11 cellular contexts compared by ENCODE assay signal in genomic region chr3:66496731-66497130, GRCh38. TPM values are rescaled to one million over a fixed set of nuclear protein-coding genes. Genes with fewer than 3 reads are reported as not detected.
DNase-seq lines count a peak whose midpoint lies in the region; ATAC-seq, FAIRE-seq and TF ChIP-seq lines count a peak whose summit lies in the region.
"Had no signal": no experiment of that assay in that cellular context is flagged by ENCODE, and none has a peak within 500 bp of the region (broad histone marks: within the 10 kb centered on the region; RNA-seq: fewer than 3 reads in every experiment).

No MANE protein-coding gene starts in this region.

- H4K20me1 ChIP-seq in keratinocyte (ENCODE audit: control insufficient read depth, extremely low read depth, insufficient read depth, low read length) = no peaks in the 10 kb centered on the region

- H3K27ac ChIP-seq in heart right ventricle = peak overlapping the region in 9 of 10 donors; percentile 1 to 96 (median 89)
- no peak overlapping the region for H3K27ac ChIP-seq in keratinocyte (ENCODE audit: control insufficient read depth, insufficient read depth, low read length)
- peak overlapping the region; percentile 94 to 96 for H3K27ac ChIP-seq in uterus

- no peaks in the 10 kb centered on the region for H3K9me1 ChIP-seq in keratinocyte (ENCODE audit: control insufficient read depth, extremely low read depth, insufficient read depth, low read length)

- TF ChIP-seq POLR2A in uterus (IDR thresholded peaks at IDR 0.05) = no peak

- H3K4me2 ChIP-seq in keratinocyte (ENCODE audit: control insufficient read depth, extremely low read depth, insufficient read depth, low read depth, low read length) = peak overlapping the region; percentile 37

- H3K36me3 ChIP-seq in heart right ventricle = no peaks in the 10 kb centered on the region
- no peaks in the 10 kb centered on the region for H3K36me3 ChIP-seq in keratinocyte (ENCODE audit: control insufficient read depth in 2 of 2, extremely low read depth in 1 of 2, insufficient read depth in 2 of 2, low read length in 2 of 2)
- H3K36me3 ChIP-seq in uterus = no peaks in the 10 kb centered on the region

- H3K4me3 ChIP-seq in heart right ventricle (no peak overlapping the region), keratinocyte (ENCODE audit: control insufficient read depth in 2 of 3, extremely low read depth in 1 of 3, insufficient read depth in 2 of 3, low read depth in 1 of 3, low read length in 3 of 3) (no peak overlapping the region), uterus (no peak overlapping the region)

- no peaks in the 10 kb centered on the region for H3K9me3 Mint-ChIP-seq in WTC11

- DNase-seq in heart right ventricle (no peak), Right ventricle myocardium superior (no peak), WTC11 (ENCODE audit: low spot score) (no peak), keratinocyte (ENCODE audit: low read depth, low spot score) (no peak), uterus (no peak), foreskin melanocyte (no peak)
- DNase-seq: C1 segment of cervical spinal cord, erythroblast, NCI-H2081 had no signal

- H2AFZ ChIP-seq in keratinocyte (ENCODE audit: control insufficient read depth, low read length) = no peak overlapping the region

- H3K79me2 ChIP-seq in keratinocyte (ENCODE audit: control insufficient read depth, insufficient read depth, low read length) = peaks cover 57% of the 10 kb centered on the region

- H3K27me3 ChIP-seq in heart right ventricle (peaks cover 0 to 3% (median 0%) of the 10 kb centered on the region in 7 donors), keratinocyte (ENCODE audit: control insufficient read depth, extremely low read depth, insufficient read depth, low read length) (no peaks in the 10 kb centered on the region), uterus (no peaks in the 10 kb centered on the region)

- CTCF ChIA-PET in WTC11 (lab: Charles Lee) = interaction anchor here (0.5 to 2.2 kb wide), 8 partner anchors 15 to 325 kb away, joined by 3 to 7 read pairs (median 4); no protein-coding TSS in a partner anchor

- dilution Hi-C loops in keratinocyte (cut with MboI; ENCODE audit: extremely low pct_ligation_motif_present, low sequenced_read_pairs) = no loop called here

- FAIRE-seq in keratinocyte (lab: Jason Lieb, UNC) = no peak

- H3K4me3 Mint-ChIP-seq in WTC11 = peak overlapping the region; percentile 95

- peaks cover 78% of the 10 kb centered on the region for H3K4me1 Mint-ChIP-seq in WTC11

- H3K27ac Mint-ChIP-seq in WTC11 = peak overlapping the region; percentile 99

- no peak overlapping the region for H3K9ac ChIP-seq in keratinocyte (ENCODE audit: control insufficient read depth, extremely low read depth, insufficient read depth, low read length)

- POLR2A ChIA-PET in WTC11 (lab: Charles Lee) = interaction anchor here (1.2 to 2.0 kb wide), 3 partner anchors 13 to 54 kb away, joined by 3 to 7 read pairs (median 6); no protein-coding TSS in a partner anchor

- peaks cover 3% of the 10 kb centered on the region for H3K36me3 Mint-ChIP-seq in WTC11

- TF ChIP-seq CTCF in heart right ventricle (IDR thresholded peaks at IDR 0.05) = no peak
- TF ChIP-seq CTCF in WTC11 (IDR thresholded peaks at IDR 0.05) = no peak
- no peak for TF ChIP-seq CTCF in keratinocyte (optimal IDR thresholded peaks at IDR 0.05 in 1 of 3, IDR thresholded peaks at IDR 0.05 in 1 of 3, conservative IDR thresholded peaks at IDR 0.05 in 1 of 3; ENCODE audit: extremely low read depth in 1 of 3, insufficient read depth in 2 of 3, low read length in 3 of 3)
- no peak for TF ChIP-seq CTCF in uterus (IDR thresholded peaks at IDR 0.05)

- ATAC-seq in heart right ventricle (no peak), Right ventricle myocardium superior (ENCODE audit: poor library complexity) (no peak), WTC11 (no peak), GM19452 (IDR thresholded peaks at IDR 0.05; ENCODE audit: unreplicated experiment) (no peak), HG03378 (IDR thresholded peaks at IDR 0.05; ENCODE audit: unreplicated experiment) (no peak)

- H3K4me1 ChIP-seq in heart right ventricle (peaks cover 18 to 84% (median 73%) of the 10 kb centered on the region in 9 donors), keratinocyte (ENCODE audit: control insufficient read depth, extremely low read depth, insufficient read depth, low read length) (peaks cover 31% of the 10 kb centered on the region), uterus (peaks cover under 1 to 5% of the 10 kb centered on the region in 2 donors)

- intact Hi-C loops in heart right ventricle (cut with DNase I) = loop anchor here in 7 of 10 donors (5.0 to 10.0 kb wide), 7 partner anchors 44 to 222 kb away; no protein-coding TSS in a partner anchor
- intact Hi-C loops in Right ventricle myocardium superior (cut with DNase I) = no loop called here
- intact Hi-C loops in uterus (cut with DNase I; ENCODE audit: low total_unique reads) = no loop called here

- H3K27me3 Mint-ChIP-seq in WTC11 (ENCODE audit: low read depth) = no peaks in the 10 kb centered on the region

- no peaks in the 10 kb centered on the region for H3K9me3 ChIP-seq in heart right ventricle
- H3K9me3 ChIP-seq in keratinocyte (ENCODE audit: control insufficient read depth, low read depth, low read length) = no peaks in the 10 kb centered on the region
- no peaks in the 10 kb centered on the region for H3K9me3 ChIP-seq in uterus

TF ChIP-seq in WTC11, 78 proteins besides CTCF, POLR2A, EP300 and RAD21:
- TF ChIP-seq ZNF263 (CRISPR knock-in tag; IDR thresholded peaks at IDR 0.05; ENCODE audit: low read depth) (no peak), ATF3 (CRISPR knock-in tag; conservative IDR thresholded peaks at IDR 0.05) (no peak), ERG (CRISPR knock-in tag; IDR thresholded peaks at IDR 0.05) (no peak), ATF1 (CRISPR knock-in tag; IDR thresholded peaks at IDR 0.05) (no peak), ZNF671 (CRISPR knock-in tag; IDR thresholded peaks at IDR 0.05) (no peak), FOXJ3 (CRISPR knock-in tag; IDR thresholded peaks at IDR 0.05; ENCODE audit: borderline replicate concordance) (no peak), IRF2 (CRISPR knock-in tag; IDR thresholded peaks at IDR 0.05; ENCODE audit: borderline replicate concordance, low read depth) (no peak), FOXK1 (CRISPR knock-in tag; IDR thresholded peaks at IDR 0.05) (peak; percentile 57; the same call in 1 of the 2 replicates), RORB (CRISPR knock-in tag; IDR thresholded peaks at IDR 0.05) (no peak)

RNA-seq across cellular contexts. Expression of gene LRIG1, which starts 4.1 kb away (rescaled TPM):
- total RNA-seq in heart right ventricle = 100 to 1,000 TPM in 3 of 10 donors, 10 to 100 TPM in 7; 71.9 to 109 (median 95.2) TPM
- polyA plus RNA-seq in heart right ventricle = 10 to 100 TPM; 23.8 to 33.8 TPM
- total RNA-seq in Right ventricle myocardium superior = 93.9 TPM
- 105 to 109 TPM (median 108 TPM) in 3 replicates for total RNA-seq in WTC11 (2021)
- polyA plus RNA-seq in keratinocyte = 6.8 to 18.5 TPM (median 17.2 TPM) in 3 replicates
- 2.9 TPM for polyA plus RNA-seq in keratinocyte (2011; ENCODE audit: low read depth)
- 8.3 and 9.4 TPM in 2 replicates for polyA plus RNA-seq in keratinocyte (2011; cell fraction: cytosol; rRNA removed)
- polyA plus RNA-seq in keratinocyte (2011; cell fraction: nucleus; rRNA removed) = 22.2 and 27.2 TPM in 2 replicates
- polyA plus RNA-seq in keratinocyte (2012; ENCODE audit: low replicate concordance) = 4.2 and 16.4 TPM in 2 replicates
- polyA minus RNA-seq in keratinocyte = 27.4 to 75.5 TPM (median 34.8 TPM) in 3 replicates
- 12.9 TPM for polyA minus RNA-seq in keratinocyte (2011; cell fraction: cytosol; rRNA and poly(A)+ RNA removed)
- polyA minus RNA-seq in keratinocyte (2011; cell fraction: nucleus; rRNA and poly(A)+ RNA removed) = 26.0 and 36.4 TPM in 2 replicates
- total RNA-seq in uterus = 100 to 1,000 TPM in 2 of 4 donors, 10 to 100 TPM in 2; 20.9 to 108 (median 69.6) TPM

Comparison
In these comparisons a context has a peak if more than half of its experiments do, and no peak if none do; other contexts are left out.
1. intact Hi-C loops: an anchor here in heart right ventricle (5.0 to 10.0 kb wide); none called in Right ventricle myocardium superior and uterus.